ENCODE assay signal across 1 cellular context in the genomic region with DNA sequence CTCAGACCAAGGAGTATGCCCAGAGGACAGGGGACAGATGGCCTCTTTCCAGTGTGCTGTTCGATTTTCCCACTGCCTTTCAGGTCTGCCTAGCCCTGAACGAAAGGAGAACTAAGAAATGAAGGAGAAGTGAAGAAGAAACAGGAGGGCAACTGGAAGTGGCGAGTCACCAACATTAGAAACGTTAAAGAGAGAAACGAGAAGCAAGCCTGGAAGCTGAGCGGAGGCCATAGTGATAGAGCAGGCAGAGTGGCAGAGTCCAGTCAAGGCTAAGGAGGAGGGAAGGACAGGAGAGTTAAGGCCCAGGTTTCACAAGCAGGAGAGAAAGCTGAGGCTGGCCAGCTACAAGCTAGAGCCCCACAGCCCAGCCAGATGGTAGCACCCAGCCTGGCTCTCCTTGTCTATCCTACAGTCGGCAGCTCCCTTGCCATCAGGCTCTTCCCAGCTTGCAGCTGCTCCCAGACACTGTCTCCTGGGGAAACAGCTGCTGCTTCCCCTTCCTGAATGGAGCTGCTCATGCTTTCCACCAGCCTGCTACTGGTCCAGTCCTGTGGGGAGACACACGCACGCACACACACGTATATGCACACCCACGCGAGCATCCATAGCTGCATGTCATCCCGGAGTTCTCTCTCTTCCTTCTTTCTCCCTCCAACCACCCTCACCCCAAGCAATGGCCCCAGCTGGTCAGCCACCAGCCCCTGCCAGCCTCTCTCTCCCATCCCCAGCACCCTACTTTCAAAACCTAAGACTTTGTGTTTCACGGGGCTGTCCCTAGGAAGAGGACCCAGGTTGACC.
TF ChIP-seq lines count a peak whose summit lies in the region.

No MANE protein-coding gene starts in this region.

TF ChIP-seq in HepG2, 621 proteins besides CTCF, POLR2A, EP300 and RAD21:
- TF ChIP-seq ZBED4 (CRISPR knock-in tag; IDR thresholded peaks at IDR 0.05; ENCODE audit: borderline replicate concordance) (no peak), ZIK1 (CRISPR knock-in tag; IDR thresholded peaks at IDR 0.05; ENCODE audit: borderline replicate concordance, low read depth) (no peak), NFAT5 (CRISPR knock-in tag; IDR thresholded peaks at IDR 0.05) (no peak), ZNF570 (CRISPR knock-in tag; IDR thresholded peaks at IDR 0.05; ENCODE audit: borderline replicate concordance) (no peak), ZNF749 (CRISPR knock-in tag; IDR thresholded peaks at IDR 0.05; ENCODE audit: borderline replicate concordance) (no peak), TBX3 (IDR thresholded peaks at IDR 0.05; ENCODE audit: borderline replicate concordance) (no peak), KDM1A (CRISPR knock-in tag; IDR thresholded peaks at IDR 0.05) (no peak), SNRNP70 (IDR thresholded peaks at IDR 0.05; ENCODE audit: low read depth, low read length) (no peak), WIZ (CRISPR knock-in tag; IDR thresholded peaks at IDR 0.05) (no peak)
- TF ChIP-seq, protein P1, sequence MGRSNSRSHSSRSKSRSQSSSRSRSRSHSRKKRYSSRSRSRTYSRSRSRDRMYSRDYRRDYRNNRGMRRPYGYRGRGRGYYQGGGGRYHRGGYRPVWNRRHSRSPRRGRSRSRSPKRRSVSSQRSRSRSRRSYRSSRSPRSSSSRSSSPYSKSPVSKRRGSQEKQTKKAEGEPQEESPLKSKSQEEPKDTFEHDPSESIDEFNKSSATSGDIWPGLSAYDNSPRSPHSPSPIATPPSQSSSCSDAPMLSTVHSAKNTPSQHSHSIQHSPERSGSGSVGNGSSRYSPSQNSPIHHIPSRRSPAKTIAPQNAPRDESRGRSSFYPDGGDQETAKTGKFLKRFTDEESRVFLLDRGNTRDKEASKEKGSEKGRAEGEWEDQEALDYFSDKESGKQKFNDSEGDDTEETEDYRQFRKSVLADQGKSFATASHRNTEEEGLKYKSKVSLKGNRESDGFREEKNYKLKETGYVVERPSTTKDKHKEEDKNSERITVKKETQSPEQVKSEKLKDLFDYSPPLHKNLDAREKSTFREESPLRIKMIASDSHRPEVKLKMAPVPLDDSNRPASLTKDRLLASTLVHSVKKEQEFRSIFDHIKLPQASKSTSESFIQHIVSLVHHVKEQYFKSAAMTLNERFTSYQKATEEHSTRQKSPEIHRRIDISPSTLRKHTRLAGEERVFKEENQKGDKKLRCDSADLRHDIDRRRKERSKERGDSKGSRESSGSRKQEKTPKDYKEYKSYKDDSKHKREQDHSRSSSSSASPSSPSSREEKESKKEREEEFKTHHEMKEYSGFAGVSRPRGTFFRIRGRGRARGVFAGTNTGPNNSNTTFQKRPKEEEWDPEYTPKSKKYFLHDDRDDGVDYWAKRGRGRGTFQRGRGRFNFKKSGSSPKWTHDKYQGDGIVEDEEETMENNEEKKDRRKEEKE (IDR thresholded peaks at IDR 0.05): no peak
